9 cellular contexts compared by ENCODE assay signal in the genomic region with DNA sequence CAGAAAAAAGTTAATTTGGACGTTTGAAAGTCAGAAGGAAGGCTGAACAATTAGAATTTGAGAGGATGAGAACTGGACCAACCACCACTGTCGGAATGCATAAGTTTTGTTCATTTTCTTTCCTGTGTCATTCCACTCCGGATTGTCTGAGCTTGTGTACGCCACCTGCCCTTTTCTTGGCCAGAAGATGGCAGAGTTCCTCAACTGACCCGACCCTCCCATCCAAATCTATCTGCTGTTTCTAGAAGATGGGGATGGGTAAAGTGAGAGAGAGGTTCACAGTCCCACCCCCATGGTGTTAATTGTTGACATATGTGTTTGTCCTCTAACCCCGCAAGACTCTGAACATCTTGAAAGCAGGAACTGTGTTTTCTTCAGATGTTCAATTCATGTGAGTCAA.
DNase-seq lines count a peak whose midpoint lies in the region; ATAC-seq, FAIRE-seq and TF ChIP-seq lines count a peak whose summit lies in the region.
"Had no signal": no experiment of that assay in that cellular context is flagged by ENCODE, and none has a peak within 500 bp of the region (broad histone marks: within the 10 kb centered on the region; RNA-seq: fewer than 3 reads in every experiment).

No MANE protein-coding gene starts in this region.

- no peak overlapping the region for H4K5ac ChIP-seq in H1 (ENCODE audit: insufficient read length, low read depth, low read length)

- H2BK15ac ChIP-seq in H1 (ENCODE audit: low read length), result no peak overlapping the region

- POLR2A ChIA-PET in H1 (lab: Charles Lee; ENCODE audit: partially characterized antibody), result no interaction called here

- CTCF ChIA-PET in H1 (lab: Charles Lee; ENCODE audit: partially characterized antibody), result interaction anchor here (0.6 to 2.2 kb wide), 21 partner anchors 10 to 1024 kb away, joined by 3 to 13 read pairs (median 3); no protein-coding TSS in a partner anchor

- H3K14ac ChIP-seq in H1 (ENCODE audit: insufficient read length), result no peak overlapping the region

- H3K9ac ChIP-seq in H1 (replicated peaks in 1 of 4; ENCODE audit: extremely low read depth in 1 of 4, low read depth in 3 of 4, low read length in 3 of 4), result no peak overlapping the region

- no peak overlapping the region for H3K4ac ChIP-seq in H1 (replicated peaks; ENCODE audit: insufficient read length, low read depth, low read length)

- H4K20me1 ChIP-seq in H1 (replicated peaks in 1 of 2; ENCODE audit: control insufficient read depth in 1 of 2, insufficient read depth in 2 of 2, low read length in 2 of 2), result no peaks in the 10 kb centered on the region

- no peaks in the 10 kb centered on the region for H3K4me1 ChIP-seq in H1 (replicated peaks in 1 of 4; ENCODE audit: control insufficient read depth in 3 of 4, insufficient read depth in 4 of 4, low read length in 3 of 4)

- peak; percentile 81 for FAIRE-seq in H1 (lab: Jason Lieb, UNC)

- no peaks in the 10 kb centered on the region for H3K79me1 ChIP-seq in H1 (ENCODE audit: low read depth, low read length)

- H3K9me3 ChIP-seq in H1 (ENCODE audit: insufficient read depth in 2 of 2, low read depth in 1 of 2, low read length in 1 of 2), result peaks cover 3% of the 10 kb centered on the region in 2 experiments; a peak in 1 of 4 replicates
- H3K9me3 ChIP-seq: ovary had no signal

- no peak overlapping the region for H2BK12ac ChIP-seq in H1 (ENCODE audit: low read depth, low read length)

- no peak for ATAC-seq in HG03045 (IDR thresholded peaks at IDR 0.05; ENCODE audit: unreplicated experiment)
- ATAC-seq in GM21528 (IDR thresholded peaks at IDR 0.05; ENCODE audit: low FRiP score, unreplicated experiment), result no peak
- ATAC-seq in GM21526 (IDR thresholded peaks at IDR 0.05; ENCODE audit: low FRiP score, unreplicated experiment), result no peak
- no peak for ATAC-seq in HG02623 (IDR thresholded peaks at IDR 0.05; ENCODE audit: unreplicated experiment)

- no peak overlapping the region for H2AFZ ChIP-seq in H1 (ENCODE audit: low read length)

- TF ChIP-seq POLR2A in H1 (IDR thresholded peaks at IDR 0.05; ENCODE audit: control extremely low read depth in 1 of 2, low read depth in 2 of 2, low read length in 2 of 2), result no peak

- no peak for TF ChIP-seq EP300 in H1 (IDR thresholded peaks at IDR 0.05; ENCODE audit: borderline replicate concordance in 1 of 2, low read depth in 2 of 2, low read length in 2 of 2)

- H4K91ac ChIP-seq in H1 (replicated peaks; ENCODE audit: insufficient read length, low read length), result no peak overlapping the region

- no peaks in the 10 kb centered on the region; a peak in 1 of 4 replicates for H3K79me2 ChIP-seq in H1 (ENCODE audit: control insufficient read depth in 1 of 2, insufficient read depth in 2 of 2, low read length in 2 of 2)

- TF ChIP-seq CTCF in H1 (IDR thresholded peaks at IDR 0.05; ENCODE audit: control extremely low read depth in 1 of 3, insufficient read depth in 1 of 3, low read depth in 1 of 3, low read length in 3 of 3), result peak; percentile 49 to 64 (median 57)

- no peaks in the 10 kb centered on the region for H3K27me3 ChIP-seq in H1 (replicated peaks in 1 of 4; ENCODE audit: control insufficient read depth in 3 of 4, extremely low read depth in 1 of 4, insufficient read depth in 3 of 4, low read length in 3 of 4)
- H3K27me3 ChIP-seq: ovary had no signal

- WGBS in H1 (ENCODE audit: extremely low coverage in 1 of 2, insufficient coverage in 1 of 2, insufficient read length in 1 of 2, insufficient replicate concordance in 2 of 2, low coverage in 1 of 2, low lambda C conversion rate in 2 of 2, missing lambda C conversion rate in 1 of 2), 2 experiments, result 49% methylated on average over 6 of the region's 6 CpGs; no CpG with 5 or more reads in 1 of the 2 experiments

- no peak overlapping the region for H3K4me2 ChIP-seq in H1 (ENCODE audit: insufficient read depth in 1 of 2, low read depth in 2 of 2, low read length in 2 of 2)

- H3K18ac ChIP-seq in H1 (ENCODE audit: extremely low read depth, low read length), result no peak overlapping the region

- no peak overlapping the region for H3K27ac ChIP-seq in H1 (ENCODE audit: low read depth, low read length)
- H3K27ac ChIP-seq: ovary had no signal

- H2BK120ac ChIP-seq in H1 (replicated peaks; ENCODE audit: low read depth, low read length), result no peak overlapping the region

- peak; percentile 70 to 78 for TF ChIP-seq RAD21 in H1 (IDR thresholded peaks at IDR 0.05 in 1 of 2, conservative IDR thresholded peaks at IDR 0.05 in 1 of 2; ENCODE audit: low read depth in 2 of 2, low read length in 2 of 2)

- H3K56ac ChIP-seq in H1 (replicated peaks; ENCODE audit: insufficient read length, low read depth, low read length), result no peak overlapping the region

- H2AK5ac ChIP-seq in H1 (ENCODE audit: low read depth, low read length), result no peak overlapping the region

- DNase-seq in stimulated activated CD4-positive, alpha-beta T cell treated with anti-CD3 and anti-CD28 coated beads, Interleukin-1b, Interleukin-23, amount 100 ng/mL, for 48 hours, result peak; percentile 6
- no peak for DNase-seq in stimulated activated CD4-positive, alpha-beta T cell treated with anti-CD3 and anti-CD28 coated beads, Interleukin-2, amount 100 ng/mL, for 48 hours
- DNase-seq in NCI-H2171 treated with DMSO at 0.1 percent for 48 hours (lab: John Stamatoyannopoulos, UW) (peak; percentile 51), H1 (ENCODE audit: low read depth in 1 of 2, low spot score in 2 of 2) (peak in 1 of 2 experiments; percentile 51)
- DNase-seq: ovary had no signal

- H3K4me3 ChIP-seq in H1 (ENCODE audit: extremely low read depth in 1 of 4, insufficient read depth in 2 of 4, low read depth in 3 of 4, low read length in 4 of 4), result no peak overlapping the region
- H3K4me3 ChIP-seq: ovary had no signal

- no peaks in the 10 kb centered on the region; a peak in 1 of 8 replicates for H3K36me3 ChIP-seq in H1 (ENCODE audit: control insufficient read depth in 2 of 4, insufficient read depth in 4 of 4, low read length in 3 of 4)
- H3K36me3 ChIP-seq: ovary had no signal

- no peak overlapping the region for H3K23ac ChIP-seq in H1 (ENCODE audit: insufficient read length)

- H4K8ac ChIP-seq in H1 (ENCODE audit: extremely low read depth, insufficient read depth, low read length), result no peak overlapping the region

- no peak overlapping the region for H2BK5ac ChIP-seq in H1 (ENCODE audit: low read depth, low read length)

- H3K23me2 ChIP-seq in H1 (ENCODE audit: low read depth, low read length), result peaks cover 4% of the 10 kb centered on the region; the same call in 1 of the 2 replicates

- no peak overlapping the region for H2BK20ac ChIP-seq in H1 (ENCODE audit: low read length)

TF ChIP-seq in H1, 55 proteins besides CTCF, POLR2A, EP300 and RAD21:
- TF ChIP-seq RNF2 (IDR thresholded peaks at IDR 0.05; ENCODE audit: borderline replicate concordance, low read depth, low read length, missing control alignments, poor library complexity, severe bottlenecking) (no peak), TCF12 (IDR thresholded peaks at IDR 0.05; ENCODE audit: low read depth, low read length) (no peak)
- TF ChIP-seq, protein P1, sequence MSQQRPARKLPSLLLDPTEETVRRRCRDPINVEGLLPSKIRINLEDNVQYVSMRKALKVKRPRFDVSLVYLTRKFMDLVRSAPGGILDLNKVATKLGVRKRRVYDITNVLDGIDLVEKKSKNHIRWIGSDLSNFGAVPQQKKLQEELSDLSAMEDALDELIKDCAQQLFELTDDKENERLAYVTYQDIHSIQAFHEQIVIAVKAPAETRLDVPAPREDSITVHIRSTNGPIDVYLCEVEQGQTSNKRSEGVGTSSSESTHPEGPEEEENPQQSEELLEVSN (IDR thresholded peaks at IDR 0.05), result no peak

Comparison
In these comparisons a context has a peak if more than half of its experiments do, and no peak if none do; other contexts are left out.
1. DNase-seq: peak in stimulated activated CD4-positive, alpha-beta T cell treated with anti-CD3 and anti-CD28 coated beads, Interleukin-1b, Interleukin-23, amount 100 ng/mL, for 48 hours (single experiment) and NCI-H2171 treated with DMSO at 0.1 percent for 48 hours (single experiment); none in stimulated activated CD4-positive, alpha-beta T cell treated with anti-CD3 and anti-CD28 coated beads, Interleukin-2, amount 100 ng/mL, for 48 hours (0 of 2).